10 cellular contexts compared by ENCODE assay signal in the genomic region with DNA sequence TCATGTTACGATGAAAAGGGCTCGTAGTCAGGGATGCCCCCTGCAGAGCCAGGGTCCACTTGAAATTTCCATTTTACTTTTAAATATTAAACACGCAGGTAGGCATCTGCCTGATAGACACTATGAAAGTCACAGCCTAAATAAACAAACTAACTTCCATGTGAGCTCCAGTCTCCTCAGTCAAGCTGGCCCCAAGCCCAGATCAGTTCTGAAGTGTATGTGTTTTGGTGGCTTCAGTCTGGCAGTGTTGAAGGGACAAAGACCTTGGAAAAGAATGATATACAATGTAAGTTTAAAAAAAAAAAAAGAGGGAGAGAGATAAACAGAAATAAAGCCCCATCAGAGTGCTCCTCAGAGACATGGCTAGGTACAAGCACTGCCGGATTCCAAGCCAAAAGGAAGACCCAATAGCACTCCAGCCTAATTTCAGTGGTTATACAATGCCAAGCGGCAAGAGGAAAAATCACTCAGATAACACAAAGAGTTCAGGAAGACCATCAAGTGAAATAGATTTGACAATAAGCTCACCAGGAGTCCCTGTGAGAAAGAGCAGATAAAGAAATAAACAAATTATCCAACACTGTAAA.
DNase-seq lines count a peak whose midpoint lies in the region; ATAC-seq and TF ChIP-seq lines count a peak whose summit lies in the region.
"Had no signal": no experiment of that assay in that cellular context is flagged by ENCODE, and none has a peak within 500 bp of the region (broad histone marks: within the 10 kb centered on the region; RNA-seq: fewer than 3 reads in every experiment).

No MANE protein-coding gene starts in this region.

- WGBS in spleen, 5 donors = 59 to 79% (median 68%) methylated on average over 5 of the region's 5 CpGs

- no peak overlapping the region for H3K9ac ChIP-seq in BLaER1 treated with 17β-estradiol and CSF1 and Interleukin-3, amounts not matched to agents 10 nM and 100 nM
- no peak overlapping the region for H3K9ac ChIP-seq in SK-N-MC (ENCODE audit: insufficient read length)

- ATAC-seq in left colon = no peak
- no peak for ATAC-seq in HG03457 (IDR thresholded peaks at IDR 0.05; ENCODE audit: unreplicated experiment)

- no peak overlapping the region for H3K4me3 ChIP-seq in BLaER1 treated with 17β-estradiol and CSF1 and Interleukin-3, amounts not matched to agents 10 nM and 100 nM
- H3K4me3 ChIP-seq in SK-N-MC (no peak overlapping the region), spleen (no peak overlapping the region)

- intact Hi-C loops in left colon (cut with DNase I, micrococcal nuclease) = no loop called here
- intact Hi-C loops in spleen (cut with DNase I; ENCODE audit: low total_unique reads) = no loop called here

- H3K27ac ChIP-seq in BLaER1 treated with 17β-estradiol and CSF1 and Interleukin-3, amounts not matched to agents 10 nM and 100 nM = no peak overlapping the region; a peak in 1 of 22 replicates
- H3K27ac ChIP-seq in SK-N-MC (peak overlapping the region; percentile 63; the same call in 1 of the 2 replicates), spleen (no peak overlapping the region)

- H3K27me3 ChIP-seq in BLaER1 treated with 17β-estradiol and CSF1 and Interleukin-3, amounts not matched to agents 10 nM and 100 nM = no peaks in the 10 kb centered on the region
- no peaks in the 10 kb centered on the region for H3K27me3 ChIP-seq in spleen (replicated peaks in 1 of 7)

- peak overlapping the region in 6 of 11 experiments; percentile 35 to 64 (median 50); a peak in 8 of 22 replicates for H3K4me2 ChIP-seq in BLaER1 treated with 17β-estradiol and CSF1 and Interleukin-3, amounts not matched to agents 10 nM and 100 nM

- peaks cover 0 to 45% (median 23%) of the 10 kb centered on the region in 10 experiments; a peak in 15 of 20 replicates for H3K4me1 ChIP-seq in BLaER1 treated with 17β-estradiol and CSF1 and Interleukin-3, amounts not matched to agents 10 nM and 100 nM
- no peaks in the 10 kb centered on the region for H3K4me1 ChIP-seq in spleen

- peak; percentile 96 for DNase-seq in NCI-H1092 treated with DMSO at 0.1 percent for 48 hours (lab: John Stamatoyannopoulos, UW)
- no peak for DNase-seq in SK-N-MC (ENCODE audit: low read depth, low spot score)
- DNase-seq in lung microvascular endothelial cell (ENCODE audit: low read depth in 2 of 2) = peak; percentile 44 to 71
- no peak for DNase-seq in left colon
- DNase-seq in spleen = no peak
- DNase-seq in activated naive CD4-positive, alpha-beta T cell treated with Interleukin-2 at 50 U/mL for 16 hours = no peak
- DNase-seq: activated T-cell treated with anti-CD3 and anti-CD28 coated beads for 4 hours; stimulated activated CD4-positive, alpha-beta T cell treated with anti-CD3 and anti-CD28 coated beads, Interleukin-4, amount 100 ng/mL, for 24 hours had no signal

- no peaks in the 10 kb centered on the region; a peak in 1 of 22 replicates for H4K20me1 ChIP-seq in BLaER1 treated with 17β-estradiol and CSF1 and Interleukin-3, amounts not matched to agents 10 nM and 100 nM

- peaks cover 0 to 11% (median 0%) of the 10 kb centered on the region in 11 experiments; a peak in 3 of 22 replicates for H3K9me3 ChIP-seq in BLaER1 treated with 17β-estradiol and CSF1 and Interleukin-3, amounts not matched to agents 10 nM and 100 nM (replicated peaks in 1 of 11)
- H3K9me3 ChIP-seq in SK-N-MC (ENCODE audit: low read depth, low read length) = no peaks in the 10 kb centered on the region
- H3K9me3 ChIP-seq in spleen = no peaks in the 10 kb centered on the region

- TF ChIP-seq CTCF in spleen (IDR thresholded peaks at IDR 0.05 in 8 of 11, conservative IDR thresholded peaks at IDR 0.05 in 3 of 11) = no peak

- TF ChIP-seq POLR2A in spleen (IDR thresholded peaks at IDR 0.05) = no peak

- no peaks in the 10 kb centered on the region for H3K36me3 ChIP-seq in BLaER1 treated with 17β-estradiol and CSF1 and Interleukin-3, amounts not matched to agents 10 nM and 100 nM
- H3K36me3 ChIP-seq in SK-N-MC (ENCODE audit: insufficient read depth, low read length) (no peaks in the 10 kb centered on the region), spleen (no peaks in the 10 kb centered on the region)

Comparison
In these comparisons a context has a peak if more than half of its experiments do, and no peak if none do; other contexts are left out.
1. DNase-seq: peak in NCI-H1092 treated with DMSO at 0.1 percent for 48 hours (single experiment) and lung microvascular endothelial cell (2 of 2); none in SK-N-MC (single experiment), left colon (0 of 2), spleen (single experiment) and activated naive CD4-positive, alpha-beta T cell treated with Interleukin-2 at 50 U/mL for 16 hours (single experiment).